In the genomic region with DNA sequence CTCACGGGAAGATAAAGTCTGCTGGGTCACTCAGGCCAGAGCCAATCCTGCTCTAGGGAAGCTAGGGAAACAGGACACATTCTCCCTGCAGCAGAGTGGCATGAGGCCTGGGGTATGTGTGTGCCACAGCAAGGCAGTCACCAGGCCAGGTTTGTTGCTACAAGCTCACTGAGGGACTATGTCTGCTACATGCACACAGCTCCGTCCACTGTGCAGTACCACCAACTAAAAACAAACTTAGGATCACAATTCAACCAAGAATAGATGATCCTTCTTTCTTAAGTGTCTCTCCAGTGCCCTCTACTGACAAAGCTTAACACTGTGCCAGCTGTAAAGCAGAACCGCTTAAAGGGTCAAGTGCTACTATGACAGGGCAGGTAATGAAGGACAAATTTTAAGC, we compare ENCODE assay signal across 8 cellular contexts.
A peak's percentile ranks its signal among the peaks of the same experiment; 100 is the strongest.
DNase-seq lines count a peak whose midpoint lies in the region; ATAC-seq and TF ChIP-seq lines count a peak whose summit lies in the region.

No MANE protein-coding gene starts in this region.

- H3K14ac ChIP-seq in IMR-90 (replicated peaks; ENCODE audit: low read depth, low read length): no peak overlapping the region

- no peak for TF ChIP-seq POLR2A in IMR-90 (IDR thresholded peaks at IDR 0.05; ENCODE audit: low read depth, low read length)

- H3K4me3 ChIP-seq in IMR-90 (ENCODE audit: insufficient read depth, low read depth, low read length): no peak overlapping the region

- H3K27ac ChIP-seq in IMR-90 (ENCODE audit: insufficient read depth, low read length): no peak overlapping the region

- intact Hi-C loops in IMR-90 (cut with micrococcal nuclease): no loop called here

- H2AK5ac ChIP-seq in IMR-90 (ENCODE audit: low read depth, low read length): no peak overlapping the region

- in situ Hi-C loops in IMR-90 (cut with MboI; ENCODE audit: low sequenced_read_pairs): no loop called here

- H3K4ac ChIP-seq in IMR-90 (ENCODE audit: low read depth, low read length): no peak overlapping the region

- H3K23ac ChIP-seq in IMR-90 (ENCODE audit: low read depth, low read length): no peak overlapping the region

- DNase-seq in EL (peak; percentile 40), IMR-90 (peak; percentile 16), UCSD-AML1 (lab: John Stamatoyannopoulos, UW; ENCODE audit: unreplicated experiment) (peak; percentile 42), epidermal melanocyte (ENCODE audit: insufficient read length, low spot score) (no peak)
- DNase-seq in stimulated activated CD4-positive, alpha-beta T cell treated with anti-CD3 and anti-CD28 coated beads, Interleukin-1b, Interleukin-23, amount 100 ng/mL, for 48 hours: peak; percentile 5
- DNase-seq in NK-92 treated with Interleukin-12 subunit alpha and Interleukin-12 subunit beta, amount 100 ng/mL, for 24 hours (lab: John Stamatoyannopoulos, UW): no peak

- no peak overlapping the region for H3K18ac ChIP-seq in IMR-90 (ENCODE audit: low read depth, low read length)

- H2BK15ac ChIP-seq in IMR-90 (ENCODE audit: low read depth, low read length): no peak overlapping the region

- H3K56ac ChIP-seq in IMR-90 (ENCODE audit: extremely low read depth, insufficient read depth, low read length): no peak overlapping the region

- H3K4me1 ChIP-seq in IMR-90 (ENCODE audit: control insufficient read depth, insufficient read depth, low read length): no peaks in the 10 kb centered on the region

- H2BK5ac ChIP-seq in IMR-90 (ENCODE audit: low read depth, low read length, poor library complexity, severe bottlenecking): no peak overlapping the region

- H2AFZ ChIP-seq in IMR-90 (replicated peaks; ENCODE audit: low read length, poor library complexity): no peak overlapping the region

- H2BK20ac ChIP-seq in IMR-90 (ENCODE audit: low read depth, low read length): no peak overlapping the region; the same call in 1 of the 2 replicates

- dilution Hi-C loops in IMR-90 (cut with HindIII; ENCODE audit: low sequenced_read_pairs, unreplicated experiment): no loop called here

- no peaks in the 10 kb centered on the region for H3K27me3 ChIP-seq in IMR-90 (ENCODE audit: control insufficient read depth, insufficient read depth, low read length)

- no peak overlapping the region for H2AK9ac ChIP-seq in IMR-90 (replicated peaks; ENCODE audit: low read depth, low read length, poor library complexity)

- no peak overlapping the region for H4K8ac ChIP-seq in IMR-90 (ENCODE audit: low read depth in 2 of 2, low read length in 2 of 2)

- H3K79me1 ChIP-seq in IMR-90 (ENCODE audit: low read depth in 1 of 2, low read length in 2 of 2): peaks cover 17 to 44% of the 10 kb centered on the region in 2 experiments

- CTCF ChIA-PET in IMR-90 (lab: Yijun Ruan, JAX): no interaction called here

- no TSS peak for BruUV-seq in IMR-90 (replicated peaks; lab: Mats Ljungman, UMichigan)

- peaks cover 3% of the 10 kb centered on the region; the same call in 1 of the 2 replicates for H3K9me1 ChIP-seq in IMR-90 (ENCODE audit: insufficient read depth, low read length)

- no CpG with 5 or more reads among the region's 3 CpGs for WGBS in IMR-90 (ENCODE audit: extremely low coverage in 2 of 2, insufficient read length in 1 of 2), 2 experiments

- TF ChIP-seq RAD21 in IMR-90 (IDR thresholded peaks at IDR 0.05; ENCODE audit: low read length): peak; percentile 37; the same call in 1 of the 2 replicates

- no peak overlapping the region for H3K4me2 ChIP-seq in IMR-90 (ENCODE audit: low read depth, low read length)

- no peaks in the 10 kb centered on the region for H3K9me3 ChIP-seq in IMR-90 (ENCODE audit: control insufficient read depth, insufficient read depth, low read length)

- no peak overlapping the region for H4K91ac ChIP-seq in IMR-90 (ENCODE audit: insufficient read depth, low read depth, low read length)

- ATAC-seq in GM21423 (IDR thresholded peaks at IDR 0.05; ENCODE audit: unreplicated experiment) (peak; percentile 71), IMR-90 (ENCODE audit: low read depth) (no peak), esophagus mucosa (peak; percentile 57)

- H2BK120ac ChIP-seq in IMR-90 (ENCODE audit: low read depth, low read length): no peak overlapping the region

- no peak overlapping the region for H3K9ac ChIP-seq in IMR-90 (ENCODE audit: low read depth, low read length)

- peak; percentile 42 for TF ChIP-seq CTCF in IMR-90 (conservative IDR thresholded peaks at IDR 0.05; ENCODE audit: low read depth, low read length)

- H4K5ac ChIP-seq in IMR-90 (ENCODE audit: low read depth, low read length): no peak overlapping the region

- H4K20me1 ChIP-seq in IMR-90 (ENCODE audit: insufficient read depth, low read length): peaks cover 9% of the 10 kb centered on the region; the same call in 1 of the 2 replicates

- H3K36me3 ChIP-seq in IMR-90 (ENCODE audit: control insufficient read depth, insufficient read depth, low read length): 0 out of 2 replicates have a peak, but pooled peaks cover 2% of the 10 kb centered on the region

- POLR2A ChIA-PET in IMR-90 (lab: Charles Lee; ENCODE audit: unreplicated experiment): no interaction called here

TF ChIP-seq in IMR-90, 13 proteins besides CTCF, POLR2A, EP300 and RAD21:
- TF ChIP-seq RCOR1 (IDR thresholded peaks at IDR 0.05; ENCODE audit: insufficient replicate concordance, low read length): no peak
- peak; percentile 31; the same call in 1 of the 2 replicates for TF ChIP-seq SMC3 (IDR thresholded peaks at IDR 0.05; ENCODE audit: low read depth, low read length)
- TF ChIP-seq, protein P1, sequence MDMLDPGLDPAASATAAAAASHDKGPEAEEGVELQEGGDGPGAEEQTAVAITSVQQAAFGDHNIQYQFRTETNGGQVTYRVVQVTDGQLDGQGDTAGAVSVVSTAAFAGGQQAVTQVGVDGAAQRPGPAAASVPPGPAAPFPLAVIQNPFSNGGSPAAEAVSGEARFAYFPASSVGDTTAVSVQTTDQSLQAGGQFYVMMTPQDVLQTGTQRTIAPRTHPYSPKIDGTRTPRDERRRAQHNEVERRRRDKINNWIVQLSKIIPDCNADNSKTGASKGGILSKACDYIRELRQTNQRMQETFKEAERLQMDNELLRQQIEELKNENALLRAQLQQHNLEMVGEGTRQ (IDR thresholded peaks at IDR 0.05; ENCODE audit: low read depth, low read length): no peak

Comparison
In these comparisons a context has a peak if more than half of its experiments do, and no peak if none do; other contexts are left out.
1. DNase-seq: peak in EL (single experiment), IMR-90 (single experiment), UCSD-AML1 (single experiment) and stimulated activated CD4-positive, alpha-beta T cell treated with anti-CD3 and anti-CD28 coated beads, Interleukin-1b, Interleukin-23, amount 100 ng/mL, for 48 hours (single experiment); none in epidermal melanocyte (single experiment) and NK-92 treated with Interleukin-12 subunit alpha and Interleukin-12 subunit beta, amount 100 ng/mL, for 24 hours (single experiment).